In the genomic region with DNA sequence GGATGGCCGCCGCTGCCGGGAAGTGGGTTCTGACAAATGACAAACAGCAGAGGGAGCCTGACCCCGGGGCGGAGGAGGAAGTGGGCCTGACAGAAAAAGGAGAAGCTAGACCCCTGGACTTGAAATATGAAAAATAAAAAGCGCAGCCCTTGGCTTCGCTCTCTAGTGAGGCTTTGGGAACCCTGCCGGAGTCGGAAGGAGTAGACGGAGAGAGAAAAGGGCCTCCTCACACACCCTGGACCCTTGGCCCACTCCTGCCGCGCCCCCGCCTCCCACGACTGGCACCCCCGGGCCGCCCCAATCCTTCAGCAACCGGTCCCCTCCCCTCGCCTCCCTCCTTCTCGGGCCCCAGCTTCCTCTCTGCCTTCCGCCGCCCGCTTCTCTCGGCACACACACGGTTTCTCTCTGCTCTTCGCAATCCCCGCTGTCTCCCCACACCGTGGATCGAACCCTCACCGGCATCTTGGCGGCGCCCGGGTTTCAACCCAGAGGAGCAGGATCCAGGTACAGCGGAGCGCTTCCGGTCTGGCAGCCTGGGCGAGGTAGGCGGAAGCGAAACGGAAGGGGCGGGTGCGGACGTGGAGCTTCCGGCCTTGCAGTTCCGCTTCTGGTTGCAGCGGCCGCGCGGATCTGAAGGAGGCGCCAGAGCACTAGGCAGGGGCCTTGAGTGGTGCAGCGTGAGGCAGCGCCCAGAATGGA, we compare ENCODE assay signal across 8 cellular contexts. TPM values are rescaled to one million over a fixed set of nuclear protein-coding genes. Genes with fewer than 3 reads are reported as not detected.
A peak's percentile ranks its signal among the peaks of the same experiment; 100 is the strongest.
DNase-seq lines count a peak whose midpoint lies in the region; ATAC-seq and TF ChIP-seq lines count a peak whose summit lies in the region.

A gene (minus strand): TSS at position 539 of the 699 bp plus-strand sequence. CDS start 77 bp downstream, at position 462.

- TSS peak; percentile 68 for BruUV-seq in Caco-2 (replicated peaks; lab: Mats Ljungman, UMichigan)

- H3K9me3 Mint-ChIP-seq in Caco-2 (ENCODE audit: unreplicated experiment): no peaks in the 10 kb centered on the region
- no peaks in the 10 kb centered on the region for H3K9me3 Mint-ChIP-seq in effector memory CD8-positive, alpha-beta T cell
- no peaks in the 10 kb centered on the region for H3K9me3 Mint-ChIP-seq in memory B cell

- peak within 1 kb of the TSS; percentile 90 for H3K4me3 ChIP-seq in Caco-2 (ENCODE audit: low read depth, low read length)

- H3K36me3 Mint-ChIP-seq in Caco-2 (ENCODE audit: insufficient read depth, unreplicated experiment) (peaks cover 76% of the 10 kb centered on the region), memory B cell (peaks cover 18% of the 10 kb centered on the region)
- H3K36me3 Mint-ChIP-seq in effector memory CD8-positive, alpha-beta T cell (ENCODE audit: insufficient read depth): peaks cover 51% of the 10 kb centered on the region

- peak; percentile 79 to 89 for TF ChIP-seq CTCF in Caco-2 (IDR thresholded peaks at IDR 0.05; ENCODE audit: insufficient read depth in 1 of 2, low read depth in 1 of 2, low read length in 1 of 2, severe bottlenecking in 1 of 2, unreplicated experiment in 1 of 2)

- H3K9me3 ChIP-seq in Caco-2: no peaks in the 10 kb centered on the region

- H3K4me3 Mint-ChIP-seq in Caco-2 (ENCODE audit: unreplicated experiment) (peak within 1 kb of the TSS; percentile 85), memory B cell (peak within 1 kb of the TSS; percentile 99)
- peak within 1 kb of the TSS; percentile 96 to 100 for H3K4me3 Mint-ChIP-seq in effector memory CD8-positive, alpha-beta T cell

- DNase-seq in Caco-2 (peak; percentile 96), HT1080 (ENCODE audit: low read depth) (peak; percentile 95), NOMO-1 (lab: John Stamatoyannopoulos, UW; ENCODE audit: unreplicated experiment in 2 of 2) (peak; percentile 90 to 94), memory B cell (ENCODE audit: low spot score in 2 of 2) (peak; percentile 92 to 95)
- peak; percentile 87 to 89 for DNase-seq in activated CD8-positive, alpha-beta memory T cell treated with anti-CD3 and anti-CD28 coated beads for 4 hours (ENCODE audit: low read depth in 2 of 2)
- DNase-seq in effector memory CD8-positive, alpha-beta T cell: peak; percentile 92 to 95 (median 93)
- peak; percentile 89 for DNase-seq in stimulated activated CD8-positive, alpha-beta memory T cell treated with anti-CD3 and anti-CD28 coated beads, Interleukin-12 subunit alpha, Interleukin-12 subunit beta, amount 100 ng/mL, for 24 hours (ENCODE audit: extremely low read depth)

- peaks cover 1% of the 10 kb centered on the region for H3K36me3 ChIP-seq in Caco-2 (ENCODE audit: control insufficient read depth, insufficient read depth, low read length)

- ATAC-seq in GM21360 (IDR thresholded peaks at IDR 0.05; ENCODE audit: unreplicated experiment) (peak; percentile 86), memory B cell (ENCODE audit: low read depth) (peak; percentile 88)
- ATAC-seq in effector memory CD8-positive, alpha-beta T cell (replicated peaks): peak; percentile 96

- H3K4me1 Mint-ChIP-seq in Caco-2 (ENCODE audit: low read depth, unreplicated experiment) (no peaks in the 10 kb centered on the region), memory B cell (peaks cover 24% of the 10 kb centered on the region)
- peaks cover 30 to 40% of the 10 kb centered on the region in 2 donors for H3K4me1 Mint-ChIP-seq in effector memory CD8-positive, alpha-beta T cell (ENCODE audit: low read depth in 2 of 2)

- intact Hi-C loops in Caco-2 (cut with micrococcal nuclease; ENCODE audit: unreplicated experiment): loop anchor here (1.0 to 5.0 kb wide), 4 partner anchors 18 to 437 kb away; a partner anchor contains a TSS

- H3K27ac Mint-ChIP-seq in Caco-2 (ENCODE audit: unreplicated experiment) (peak within 1 kb of the TSS; percentile 98), memory B cell (peak within 1 kb of the TSS; percentile 98)
- peak within 1 kb of the TSS; percentile 99 for H3K27ac Mint-ChIP-seq in effector memory CD8-positive, alpha-beta T cell

- H3K4me1 ChIP-seq in Caco-2: peaks cover 5% of the 10 kb centered on the region

- no peaks in the 10 kb centered on the region for H3K27me3 Mint-ChIP-seq in Caco-2 (ENCODE audit: insufficient read depth, unreplicated experiment)
- H3K27me3 Mint-ChIP-seq in effector memory CD8-positive, alpha-beta T cell: no peaks in the 10 kb centered on the region
- no peaks in the 10 kb centered on the region for H3K27me3 Mint-ChIP-seq in memory B cell

- POLR2A ChIA-PET in Caco-2 (lab: Charles Lee): interaction anchor here (0.7 to 2.7 kb wide), 6 partner anchors 18 to 194 kb away, joined by 3 to 32 read pairs (median 7); a partner anchor contains a TSS

- H3K27me3 ChIP-seq in Caco-2 (replicated peaks; ENCODE audit: control insufficient read depth, insufficient read depth, low read length): no peaks in the 10 kb centered on the region

- CTCF ChIA-PET in Caco-2 (lab: Charles Lee): interaction anchor here (0.6 to 2.3 kb wide), 16 partner anchors 18 to 307 kb away, joined by 3 to 54 read pairs (median 4); a partner anchor contains a TSS

RNA-seq across cellular contexts. Expression of the gene that starts here (rescaled TPM):
- 302 and 309 TPM in 2 replicates for total RNA-seq in Caco-2 (2022)
- total RNA-seq in HT1080 (2014; rRNA removed; shearing (Covaris generic)): 234 and 244 TPM in 2 replicates
- polyA plus RNA-seq in HT1080 (2015; cell fraction: cytosol; rRNA removed): 639 and 976 TPM in 2 replicates
- 411 and 486 TPM in 2 replicates for polyA plus RNA-seq in HT1080 (2015; cell fraction: nucleus; rRNA removed)

Comparison
In these comparisons a context has a peak if more than half of its experiments do, and no peak if none do; other contexts are left out.
1. Peak in every context shown above with its lines: DNase-seq, ATAC-seq and H3K4me3 ChIP-seq.